In genomic region chr1:9782116-9782751, GRCh38 we compare ENCODE assay signal across 21 cellular contexts. TPM values are rescaled to one million over a fixed set of nuclear protein-coding genes. Genes with fewer than 3 reads are reported as not detected.
A peak's percentile ranks its signal among the peaks of the same experiment; 100 is the strongest.
DNase-seq lines count a peak whose midpoint lies in the region; ATAC-seq and TF ChIP-seq lines count a peak whose summit lies in the region.
"Had no signal": no experiment of that assay in that cellular context is flagged by ENCODE, and none has a peak within 500 bp of the region (broad histone marks: within the 10 kb centered on the region; RNA-seq: fewer than 3 reads in every experiment).

No MANE protein-coding gene starts in this region.

- ATAC-seq in lower lobe of right lung, result no peak
- ATAC-seq: HepG2 had no signal

- DNase-seq in LNCaP clone FGC (ENCODE audit: low read depth), result peak; percentile 79
- no peak for DNase-seq in esophagus squamous epithelium (lab: John Stamatoyannopoulos, UW)
- no peak for DNase-seq in DMS79 treated with DMSO at 0.1 percent for 48 hours (lab: John Stamatoyannopoulos, UW)
- DNase-seq in lower lobe of right lung, result no peak
- DNase-seq in NCI-H1105 treated with DMSO at 0.1 percent for 48 hours (lab: John Stamatoyannopoulos, UW), result no peak
- no peak for DNase-seq in AG20443 (ENCODE audit: low spot score)
- DNase-seq: ACHN, EL, H9, KBM-7, NCI-H1105, NCI-H1694, NCI-H2081, NCI-H2171, NCI-H345, NCI-H524, NCI-H82, SHP77 had no signal

- TF ChIP-seq CTCF in LNCaP clone FGC (IDR thresholded peaks at IDR 0.05; ENCODE audit: control insufficient read depth, extremely low read depth, insufficient read depth), result no peak
- TF ChIP-seq CTCF in VCaP (conservative IDR thresholded peaks at IDR 0.05), result no peak
- no peak for TF ChIP-seq CTCF in esophagus squamous epithelium (IDR thresholded peaks at IDR 0.05)
- no peak for TF ChIP-seq CTCF in lower lobe of right lung (IDR thresholded peaks at IDR 0.05)

- WGBS in esophagus squamous epithelium, 2 donors, result 44 to 45% methylated on average over 4 of the region's 4 CpGs

- H3K4me1 ChIP-seq in BLaER1 treated with 17β-estradiol and CSF1 and Interleukin-3, amounts not matched to agents 10 nM and 100 nM, result peaks cover 14 to 51% (median 41%) of the 10 kb centered on the region in 10 experiments
- H3K4me1 ChIP-seq in esophagus squamous epithelium (peaks cover 0 to 35% (median 0%) of the 10 kb centered on the region in 3 donors), lower lobe of right lung (no peaks in the 10 kb centered on the region)

- peaks cover 18 to 97% (median 70%) of the 10 kb centered on the region in 11 experiments; a peak in 20 of 22 replicates for H4K20me1 ChIP-seq in BLaER1 treated with 17β-estradiol and CSF1 and Interleukin-3, amounts not matched to agents 10 nM and 100 nM

- no peak overlapping the region for H3K4me3 ChIP-seq in BLaER1 treated with 17β-estradiol and CSF1 and Interleukin-3, amounts not matched to agents 10 nM and 100 nM
- H3K4me3 ChIP-seq in LNCaP clone FGC (ENCODE audit: low read depth, low read length) (no peak overlapping the region), esophagus squamous epithelium (no peak overlapping the region), lower lobe of right lung (no peak overlapping the region)

- H3K9me3 ChIP-seq in BLaER1 treated with 17β-estradiol and CSF1 and Interleukin-3, amounts not matched to agents 10 nM and 100 nM (replicated peaks in 1 of 11), result no peaks in the 10 kb centered on the region
- H3K9me3 ChIP-seq in esophagus squamous epithelium (no peaks in the 10 kb centered on the region), lower lobe of right lung (no peaks in the 10 kb centered on the region)

- H3K27me3 ChIP-seq in BLaER1 treated with 17β-estradiol and CSF1 and Interleukin-3, amounts not matched to agents 10 nM and 100 nM, result no peaks in the 10 kb centered on the region
- H3K27me3 ChIP-seq in esophagus squamous epithelium, result no peaks in the 10 kb centered on the region
- no peaks in the 10 kb centered on the region for H3K27me3 ChIP-seq in lower lobe of right lung (ENCODE audit: low read depth)

- H3K27ac ChIP-seq in BLaER1 treated with 17β-estradiol and CSF1 and Interleukin-3, amounts not matched to agents 10 nM and 100 nM, result no peak overlapping the region
- H3K27ac ChIP-seq in VCaP (peak overlapping the region; percentile 69), esophagus squamous epithelium (peak overlapping the region in 3 of 4 donors; percentile 6 to 51 (median 27)), lower lobe of right lung (no peak overlapping the region)

- H3K4me2 ChIP-seq in BLaER1 treated with 17β-estradiol and CSF1 and Interleukin-3, amounts not matched to agents 10 nM and 100 nM, result peak overlapping the region in 9 of 11 experiments; percentile 2 to 55 (median 37); a peak in 12 of 22 replicates

- intact Hi-C loops in esophagus squamous epithelium (cut with DNase I), result no loop called here
- intact Hi-C loops in lower lobe of right lung (cut with DNase I), result loop anchor here (5.0 kb wide), 1 partner anchor 85 kb away; no protein-coding TSS in a partner anchor

- no peaks in the 10 kb centered on the region; a peak in 1 of 22 replicates for H3K36me3 ChIP-seq in BLaER1 treated with 17β-estradiol and CSF1 and Interleukin-3, amounts not matched to agents 10 nM and 100 nM
- H3K36me3 ChIP-seq in esophagus squamous epithelium (no peaks in the 10 kb centered on the region), lower lobe of right lung (no peaks in the 10 kb centered on the region)

- TF ChIP-seq POLR2A in esophagus squamous epithelium (IDR thresholded peaks at IDR 0.05), result no peak

- H3K9ac ChIP-seq in BLaER1 treated with 17β-estradiol and CSF1 and Interleukin-3, amounts not matched to agents 10 nM and 100 nM, result no peak overlapping the region

RNA-seq across cellular contexts. Expression of gene CLSTN1, which starts 41.5 kb away (rescaled TPM):
- total RNA-seq in esophagus squamous epithelium (10 to 100 TPM; 57.3 to 68.4 (median 65.3) TPM), lower lobe of right lung (72.3 TPM)

Comparison
In these comparisons a context has a peak if more than half of its experiments do, and no peak if none do; other contexts are left out.
1. H3K27ac ChIP-seq: peak in VCaP (single experiment) and esophagus squamous epithelium (3 of 4); none in BLaER1 treated with 17β-estradiol and CSF1 and Interleukin-3, amounts not matched to agents 10 nM and 100 nM (0 of 11) and lower lobe of right lung (single experiment).